Comparison of ENCODE assay signal across 14 cellular contexts in the genomic region with DNA sequence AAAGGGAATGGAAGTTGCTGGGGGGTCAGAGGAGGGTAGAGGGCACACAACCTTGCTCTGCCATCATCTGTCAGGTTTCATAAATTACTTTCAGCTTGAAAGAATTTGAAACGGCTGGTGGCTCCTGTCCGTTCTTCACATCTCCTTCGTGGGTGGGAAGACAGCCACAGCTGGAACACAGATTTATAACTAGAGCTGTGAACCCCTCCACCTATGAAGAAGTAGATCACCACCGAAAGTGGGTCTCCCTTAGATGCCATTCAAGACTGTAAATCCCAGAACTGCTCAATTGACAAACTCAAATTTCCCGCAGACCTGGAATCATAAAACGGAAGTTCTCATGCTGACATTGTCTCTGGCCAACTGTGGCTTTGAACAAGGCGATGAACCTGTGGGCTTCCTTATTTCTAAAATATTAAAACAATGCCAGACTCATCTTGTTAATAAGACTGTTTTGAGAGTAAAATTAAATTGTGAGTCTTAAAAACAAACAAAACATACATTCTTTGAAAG.
"Had no signal": no experiment of that assay in that cellular context is flagged by ENCODE, and none has a peak within 500 bp of the region (broad histone marks: within the 10 kb centered on the region; RNA-seq: fewer than 3 reads in every experiment).

No MANE protein-coding gene starts in this region.

- H3K36me3 ChIP-seq: breast epithelium, lower lobe of right lung had no signal

- DNase-seq: activated CD4-positive, alpha-beta T cell treated with anti-CD3 and anti-CD28 coated beads, Interleukin-2, amount 50 U/mL, for 1 hour; activated naive CD4-positive, alpha-beta T cell treated with anti-CD3 and anti-CD28 coated beads for 36 hours; activated naive CD8-positive, alpha-beta T cell treated with anti-CD3 and anti-CD28 coated beads, Interleukin-2, amount 50 U/mL, for 24 hours; aorta; cerebellar nuclear complex; hippocampal formation; lower lobe of right lung; midbrain; naive thymus-derived CD4-positive, alpha-beta T cell had no signal

- H3K27me3 ChIP-seq: breast epithelium had no signal

- ATAC-seq: activated CD4-positive, CD25-positive, alpha-beta regulatory T cell treated with anti-CD3 and anti-CD28 coated beads, Interleukin-2, amount 50 U/mL, for 24 hours; activated naive CD8-positive, alpha-beta T cell treated with anti-CD3 and anti-CD28 coated beads, Interleukin-2, amount 50 U/mL, for 24 hours; activated T-helper 17 cell treated with anti-CD3 and anti-CD28 coated beads, Interleukin-2, amount 50 U/mL, for 72 hours; esophagus mucosa; lower lobe of right lung; naive thymus-derived CD4-positive, alpha-beta T cell had no signal

- H3K4me1 ChIP-seq: breast epithelium, lower lobe of right lung, parathyroid adenoma had no signal

- H3K4me3 ChIP-seq: breast epithelium, lower lobe of right lung had no signal

- H3K9me3 ChIP-seq: breast epithelium, lower lobe of right lung had no signal

- H3K27ac ChIP-seq: breast epithelium, lower lobe of right lung, parathyroid adenoma had no signal
